In genomic region chr7:107262857-107263256, GRCh38 we compare ENCODE assay signal across 30 cellular contexts.
A peak's percentile ranks its signal among the peaks of the same experiment; 100 is the strongest.
DNase-seq lines count a peak whose midpoint lies in the region; ATAC-seq and TF ChIP-seq lines count a peak whose summit lies in the region.
"Had no signal": no experiment of that assay in that cellular context is flagged by ENCODE, and none has a peak within 500 bp of the region (broad histone marks: within the 10 kb centered on the region; RNA-seq: fewer than 3 reads in every experiment).

No MANE protein-coding gene starts in this region.

- no peaks in the 10 kb centered on the region for H3K27me3 Mint-ChIP-seq in activated naive CD8-positive, alpha-beta T cell treated with anti-CD3 and anti-CD28 coated beads, Interleukin-2, amount 10 ng/mL, durations not matched to agents 7 days and 5 days
- H3K27me3 Mint-ChIP-seq in activated naive CD8-positive, alpha-beta T cell treated with anti-CD3 and anti-CD28 coated beads for 36 hours = no peaks in the 10 kb centered on the region
- no peaks in the 10 kb centered on the region for H3K27me3 Mint-ChIP-seq in activated T-helper 17 cell treated with anti-CD3 and anti-CD28 coated beads, Interleukin-2, amount 50 U/mL, for 72 hours
- H3K27me3 Mint-ChIP-seq: activated CD8-positive, alpha-beta T cell treated with anti-CD3 and anti-CD28 coated beads for 36 hours had no signal

- H3K4me3 ChIP-seq in left ventricle myocardium inferior = no peak overlapping the region
- H3K4me3 ChIP-seq in testis = no peak overlapping the region
- H3K4me3 ChIP-seq: A549, smooth muscle cell, stomach, tibial nerve had no signal

- intact Hi-C loops in left ventricle myocardium inferior (cut with micrococcal nuclease) = no loop called here
- intact Hi-C loops in testis (cut with DNase I; ENCODE audit: low total_unique reads) = no loop called here

- TF ChIP-seq CTCF in left ventricle myocardium inferior (IDR thresholded peaks at IDR 0.05; ENCODE audit: borderline replicate concordance) = no peak
- TF ChIP-seq CTCF in testis (IDR thresholded peaks at IDR 0.05) = no peak

- no peaks in the 10 kb centered on the region for H3K9me3 Mint-ChIP-seq in activated naive CD8-positive, alpha-beta T cell treated with anti-CD3 and anti-CD28 coated beads, Interleukin-2, amount 10 ng/mL, durations not matched to agents 7 days and 5 days
- H3K9me3 Mint-ChIP-seq in activated naive CD8-positive, alpha-beta T cell treated with anti-CD3 and anti-CD28 coated beads for 36 hours = no peaks in the 10 kb centered on the region
- H3K9me3 Mint-ChIP-seq in activated T-helper 17 cell treated with anti-CD3 and anti-CD28 coated beads, Interleukin-2, amount 50 U/mL, for 72 hours = no peaks in the 10 kb centered on the region
- H3K9me3 Mint-ChIP-seq: activated CD8-positive, alpha-beta T cell treated with anti-CD3 and anti-CD28 coated beads for 36 hours; activated T-helper 2 cell treated with anti-CD3 and anti-CD28 coated beads, Interferon-gamma antibody, Interleukin-2, Interleukin-4, amounts not matched to agents 10 μg/mL and 5 μg/mL and 100 μg/mL, durations not matched to agents 14 hours and 24 hours and 36 hours; natural killer cell had no signal

- H3K4me1 ChIP-seq in left ventricle myocardium inferior (peaks cover 12% of the 10 kb centered on the region), testis (no peaks in the 10 kb centered on the region)
- H3K4me1 ChIP-seq: A549, stomach, tibial nerve had no signal

- H3K27me3 ChIP-seq in left ventricle myocardium inferior (ENCODE audit: low read depth) = no peaks in the 10 kb centered on the region
- H3K27me3 ChIP-seq in testis = no peaks in the 10 kb centered on the region
- H3K27me3 ChIP-seq: BE2C, stomach, tibial nerve had no signal

- no peak for TF ChIP-seq POLR2A in testis (IDR thresholded peaks at IDR 0.05)

- peak overlapping the region; percentile 50 for H3K27ac ChIP-seq in left ventricle myocardium inferior (replicated peaks)
- no peak overlapping the region for H3K27ac ChIP-seq in testis
- H3K27ac ChIP-seq: A549, epithelial cell of prostate, stomach, tibial nerve had no signal

- POLR2A ChIA-PET in activated naive CD8-positive, alpha-beta T cell treated with anti-CD3 and anti-CD28 coated beads, Interleukin-2, amount 10 ng/mL, durations not matched to agents 7 days and 5 days (lab: Charles Lee) = no interaction called here

- no peak overlapping the region for H3K4me3 Mint-ChIP-seq in activated naive CD8-positive, alpha-beta T cell treated with anti-CD3 and anti-CD28 coated beads, Interleukin-2, amount 10 ng/mL, durations not matched to agents 7 days and 5 days
- H3K4me3 Mint-ChIP-seq in activated naive CD8-positive, alpha-beta T cell treated with anti-CD3 and anti-CD28 coated beads for 36 hours = no peak overlapping the region
- no peak overlapping the region for H3K4me3 Mint-ChIP-seq in activated T-helper 17 cell treated with anti-CD3 and anti-CD28 coated beads, Interleukin-2, amount 50 U/mL, for 72 hours
- H3K4me3 Mint-ChIP-seq: activated CD8-positive, alpha-beta T cell treated with anti-CD3 and anti-CD28 coated beads for 36 hours; natural killer cell had no signal

- ATAC-seq in activated naive CD8-positive, alpha-beta T cell treated with anti-CD3 and anti-CD28 coated beads, Interleukin-2, amount 10 ng/mL, durations not matched to agents 7 days and 5 days (ENCODE audit: low read depth) = no peak
- no peak for ATAC-seq in activated T-helper 17 cell treated with anti-CD3 and anti-CD28 coated beads, Interleukin-2, amount 50 U/mL, for 72 hours (replicated peaks)
- ATAC-seq in HG02885 (IDR thresholded peaks at IDR 0.05; ENCODE audit: poor library complexity, unreplicated experiment) (no peak), GM18907 (IDR thresholded peaks at IDR 0.05; ENCODE audit: unreplicated experiment) (no peak)
- ATAC-seq: A549; activated CD8-positive, alpha-beta T cell treated with anti-CD3 and anti-CD28 coated beads for 36 hours; left lobe of liver; natural killer cell; SK-N-SH treated with all-trans-retinoic acid at 6 μM for 48 hours had no signal

- peaks cover 3% of the 10 kb centered on the region for H3K36me3 Mint-ChIP-seq in activated naive CD8-positive, alpha-beta T cell treated with anti-CD3 and anti-CD28 coated beads, Interleukin-2, amount 10 ng/mL, durations not matched to agents 7 days and 5 days
- peaks cover 6% of the 10 kb centered on the region for H3K36me3 Mint-ChIP-seq in activated naive CD8-positive, alpha-beta T cell treated with anti-CD3 and anti-CD28 coated beads for 36 hours
- H3K36me3 Mint-ChIP-seq in activated T-helper 17 cell treated with anti-CD3 and anti-CD28 coated beads, Interleukin-2, amount 50 U/mL, for 72 hours (ENCODE audit: low read depth) = peaks cover 41% of the 10 kb centered on the region
- H3K36me3 Mint-ChIP-seq: natural killer cell had no signal

- H3K27ac Mint-ChIP-seq in activated naive CD8-positive, alpha-beta T cell treated with anti-CD3 and anti-CD28 coated beads, Interleukin-2, amount 10 ng/mL, durations not matched to agents 7 days and 5 days = peak overlapping the region; percentile 2
- no peak overlapping the region for H3K27ac Mint-ChIP-seq in activated naive CD8-positive, alpha-beta T cell treated with anti-CD3 and anti-CD28 coated beads for 36 hours
- H3K27ac Mint-ChIP-seq in activated T-helper 17 cell treated with anti-CD3 and anti-CD28 coated beads, Interleukin-2, amount 50 U/mL, for 72 hours = no peak overlapping the region
- H3K27ac Mint-ChIP-seq: activated CD8-positive, alpha-beta T cell treated with anti-CD3 and anti-CD28 coated beads for 36 hours; activated T-helper 2 cell treated with anti-CD3 and anti-CD28 coated beads, Interferon-gamma antibody, Interleukin-2, Interleukin-4, amounts not matched to agents 10 μg/mL and 5 μg/mL and 100 μg/mL, durations not matched to agents 14 hours and 24 hours and 36 hours; natural killer cell had no signal

- DNase-seq in activated naive CD8-positive, alpha-beta T cell treated with anti-CD3 and anti-CD28 coated beads, Interleukin-2, amount 10 ng/mL, durations not matched to agents 7 days and 5 days = no peak
- no peak for DNase-seq in activated naive CD8-positive, alpha-beta T cell treated with anti-CD3 and anti-CD28 coated beads for 36 hours
- DNase-seq in cerebellar cortex (ENCODE audit: low spot score) (peak; percentile 86), left ventricle myocardium inferior (no peak), testis (peak; percentile 28)
- DNase-seq: activated CD4-positive, alpha-beta T cell treated with anti-CD3 and anti-CD28 coated beads for 1 hour; activated CD8-positive, alpha-beta T cell treated with anti-CD3 and anti-CD28 coated beads for 36 hours; BE2C; DMS53; effector CD4-positive, alpha-beta T cell; foreskin fibroblast; KBM-7; natural killer cell; NCI-H1417 treated with DMSO at 0.1 percent for 48 hours; NCI-H2081; NCI-H345; NCI-H748 treated with DMSO at 0.1 percent for 48 hours; stimulated activated CD4-positive, alpha-beta T cell treated with anti-CD3 and anti-CD28 coated beads, Interleukin-2, amount 100 ng/mL, for 24 hours; stomach; T-helper 2 cell had no signal

- WGBS in testis, 2 donors = 53 to 58% methylated on average over 2 of the region's 2 CpGs

- H3K9me3 ChIP-seq in left ventricle myocardium inferior (replicated peaks) (no peaks in the 10 kb centered on the region), testis (no peaks in the 10 kb centered on the region)
- H3K9me3 ChIP-seq: A549, BE2C, stomach, tibial nerve had no signal

- H3K36me3 ChIP-seq in left ventricle myocardium inferior (no peaks in the 10 kb centered on the region), testis (ENCODE audit: low read depth, missing control alignments) (no peaks in the 10 kb centered on the region)
- H3K36me3 ChIP-seq: BE2C, tibial nerve had no signal

- no peaks in the 10 kb centered on the region for H3K4me1 Mint-ChIP-seq in activated naive CD8-positive, alpha-beta T cell treated with anti-CD3 and anti-CD28 coated beads, Interleukin-2, amount 10 ng/mL, durations not matched to agents 7 days and 5 days
- H3K4me1 Mint-ChIP-seq in activated naive CD8-positive, alpha-beta T cell treated with anti-CD3 and anti-CD28 coated beads for 36 hours = no peaks in the 10 kb centered on the region
- no peaks in the 10 kb centered on the region for H3K4me1 Mint-ChIP-seq in activated T-helper 17 cell treated with anti-CD3 and anti-CD28 coated beads, Interleukin-2, amount 50 U/mL, for 72 hours
- H3K4me1 Mint-ChIP-seq: natural killer cell had no signal

Comparison
In these comparisons a context has a peak if more than half of its experiments do, and no peak if none do; other contexts are left out.
1. DNase-seq: peak in cerebellar cortex (single experiment) and testis (single experiment); none in activated naive CD8-positive, alpha-beta T cell treated with anti-CD3 and anti-CD28 coated beads, Interleukin-2, amount 10 ng/mL, durations not matched to agents 7 days and 5 days (single experiment), activated naive CD8-positive, alpha-beta T cell treated with anti-CD3 and anti-CD28 coated beads for 36 hours (single experiment) and left ventricle myocardium inferior (single experiment).